Comparison of ENCODE assay signal across 12 cellular contexts in the genomic region with DNA sequence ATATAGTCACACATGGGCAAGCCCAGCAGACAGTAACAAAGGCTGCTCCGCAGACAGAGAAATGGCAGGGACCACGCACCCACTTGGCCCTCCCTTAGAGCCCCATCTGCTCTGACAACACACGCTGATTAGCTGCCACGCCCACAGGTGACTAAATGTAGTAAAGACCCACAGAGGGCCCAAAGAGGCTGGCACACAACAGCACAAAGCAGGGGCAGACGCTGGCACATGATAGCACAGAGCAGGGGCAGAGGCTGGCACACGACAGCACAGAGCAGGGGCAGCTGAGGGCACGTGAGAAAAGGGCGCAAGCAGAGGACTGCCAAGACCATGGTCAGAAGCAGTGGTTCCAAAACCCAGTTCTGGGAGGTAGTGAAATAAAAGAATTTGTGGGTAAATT. TPM values are rescaled to one million over a fixed set of nuclear protein-coding genes. Genes with fewer than 3 reads are reported as not detected.
"Had no signal": no experiment of that assay in that cellular context is flagged by ENCODE, and none has a peak within 500 bp of the region (broad histone marks: within the 10 kb centered on the region; RNA-seq: fewer than 3 reads in every experiment).

No MANE protein-coding gene starts in this region.

- ATAC-seq: body of pancreas, esophagus mucosa, WTC11 had no signal

- H3K4me3 ChIP-seq: body of pancreas, SK-N-MC, testis had no signal

- H3K27me3 ChIP-seq: body of pancreas, testis had no signal

- H3K4me1 ChIP-seq: testis had no signal

- DNase-seq: activated CD4-positive, alpha-beta T cell treated with anti-CD3 and anti-CD28 coated beads for 48 hours; activated CD8-positive, alpha-beta memory T cell treated with anti-CD3 and anti-CD28 coated beads for 24 hours; amniotic stem cell; body of pancreas; islet precursor cell; naive B cell; stimulated activated CD4-positive, alpha-beta T cell treated with anti-CD3 and anti-CD28 coated beads, Interleukin-2, amount 100 ng/mL, for 48 hours; stimulated activated naive CD4-positive, alpha-beta T cell treated with Interleukin-2 at 50 U/mL for 16 hours; testis had no signal

- H3K27ac ChIP-seq: body of pancreas, SK-N-MC, testis had no signal

- H3K9me3 ChIP-seq: body of pancreas, testis had no signal

RNA-seq across cellular contexts. Expression of gene PRELID3A, which starts 41.4 kb away (rescaled TPM):
- total RNA-seq: body of pancreas had no signal
